1 cellular context compared by ENCODE assay signal in genomic region chr19:53962887-53963435, GRCh38.
TF ChIP-seq lines count a peak whose summit lies in the region.

CACNG8 (plus strand) TSS chr19:53962937.

TF ChIP-seq in K562, 482 proteins besides CTCF, POLR2A, EP300 and RAD21:
- no peak for TF ChIP-seq EP400 (IDR thresholded peaks at IDR 0.05)
- TF ChIP-seq MITF (IDR thresholded peaks at IDR 0.05) = no peak
- TF ChIP-seq PPARD (CRISPR knock-in tag; IDR thresholded peaks at IDR 0.05) = no peak
- no peak for TF ChIP-seq BCL6 (CRISPR knock-in tag; IDR thresholded peaks at IDR 0.05)
- no peak for TF ChIP-seq MCM7 (IDR thresholded peaks at IDR 0.05)
- TF ChIP-seq GABPB2 (CRISPR knock-in tag; conservative IDR thresholded peaks at IDR 0.05) = no peak
- TF ChIP-seq TAL1 (IDR thresholded peaks at IDR 0.05) = no peak
- no peak for TF ChIP-seq ZNF282 (CRISPR knock-in tag; IDR thresholded peaks at IDR 0.05)
- TF ChIP-seq ZNF146 (CRISPR knock-in tag; IDR thresholded peaks at IDR 0.05; ENCODE audit: unreplicated experiment) = no peak
- TF ChIP-seq HMBOX1 (IDR thresholded peaks at IDR 0.05) = no peak
- TF ChIP-seq BRF1 (IDR thresholded peaks at IDR 0.05; ENCODE audit: borderline replicate concordance, extremely low read depth, insufficient read length) = no peak
- TF ChIP-seq IRF9 (tag; IDR thresholded peaks at IDR 0.05) = no peak
- no peak for TF ChIP-seq PHB (CRISPR knock-in tag; IDR thresholded peaks at IDR 0.05)
- TF ChIP-seq ZBED1 (IDR thresholded peaks at IDR 0.05) = no peak
- no peak for TF ChIP-seq HMGN3 (IDR thresholded peaks at IDR 0.05; ENCODE audit: borderline replicate concordance, extremely low read depth, insufficient read length, low read depth, low read length)
- TF ChIP-seq PCBP2 (IDR thresholded peaks at IDR 0.05; ENCODE audit: low read depth, low read length, poor library complexity, severe bottlenecking) = no peak
- no peak for TF ChIP-seq CTCFL (IDR thresholded peaks at IDR 0.05; ENCODE audit: borderline replicate concordance, insufficient read depth, low read depth, low read length, poor library complexity, severe bottlenecking)
